8 cellular contexts compared by ENCODE assay signal in genomic region chr20:33733654-33734576, GRCh38. TPM values are rescaled to one million over a fixed set of nuclear protein-coding genes. Genes with fewer than 3 reads are reported as not detected.
DNase-seq lines count a peak whose midpoint lies in the region; ATAC-seq and TF ChIP-seq lines count a peak whose summit lies in the region.

No MANE protein-coding gene starts in this region.

- H3K36me3 Mint-ChIP-seq in endothelial cell (ENCODE audit: low read depth, unreplicated experiment) (peaks cover 11% of the 10 kb centered on the region), nephron (ENCODE audit: low read depth) (peaks cover 18% of the 10 kb centered on the region)

- H3K4me3 Mint-ChIP-seq in endothelial cell (ENCODE audit: unreplicated experiment): peak overlapping the region; percentile 19
- H3K4me3 Mint-ChIP-seq in nephron: peak overlapping the region; percentile 2 to 74 (median 2)

- in situ Hi-C loops in SK-MEL-5 (cut with HindIII; ENCODE audit: low pct_unique_long_range_greater_than_20kb, low sequenced_read_pairs): no loop called here

- H3K27ac Mint-ChIP-seq in endothelial cell (ENCODE audit: unreplicated experiment) (peak overlapping the region; percentile 17), nephron (peak overlapping the region; percentile 91 to 93 (median 93))

- H3K27me3 Mint-ChIP-seq in endothelial cell (ENCODE audit: unreplicated experiment): peaks cover 5% of the 10 kb centered on the region
- peaks cover 7% of the 10 kb centered on the region for H3K27me3 Mint-ChIP-seq in nephron (ENCODE audit: low read depth)

- H3K4me1 Mint-ChIP-seq in endothelial cell (ENCODE audit: unreplicated experiment) (peaks cover 10% of the 10 kb centered on the region), nephron (peaks cover 14% of the 10 kb centered on the region)

- intact Hi-C loops in Right ventricle myocardium inferior (cut with DNase I) (loop anchor here (5.0 to 10.0 kb wide), 3 partner anchors 78 to 279 kb away; partner anchors contain the start of gene CHMP4B), cardiac septum (cut with DNase I) (loop anchor here (2.0 kb wide), 1 partner anchor 59 kb away; the partner anchor contains the start of gene NECAB3)

- DNase-seq in Right ventricle myocardium inferior (ENCODE audit: missing footprints): peak; percentile 69
- DNase-seq in cardiac septum (ENCODE audit: low spot score): no peak
- DNase-seq in SK-MEL-5 (ENCODE audit: low read depth, low spot score): peak; percentile 11
- DNase-seq in endothelial cell (ENCODE audit: low spot score): no peak
- no peak for DNase-seq in activated gamma-delta T cell treated with Interleukin-2 at 50 U/mL for 16 hours

- ATAC-seq in Right ventricle myocardium inferior (no peak), GM21381 (IDR thresholded peaks at IDR 0.05; ENCODE audit: unreplicated experiment) (no peak), HG03565 (IDR thresholded peaks at IDR 0.05; ENCODE audit: unreplicated experiment) (no peak)

- TF ChIP-seq CTCF in endothelial cell (IDR thresholded peaks at IDR 0.05; ENCODE audit: unreplicated experiment) (no peak), nephron (IDR thresholded peaks at IDR 0.05; ENCODE audit: unreplicated experiment in 3 of 3) (no peak)

- H3K9me3 Mint-ChIP-seq in endothelial cell (ENCODE audit: unreplicated experiment) (peaks cover 6% of the 10 kb centered on the region), nephron (peaks cover 25% of the 10 kb centered on the region)

RNA-seq across cellular contexts. Expression of gene ZNF341, which starts 2.1 kb away (rescaled TPM):
- total RNA-seq in Right ventricle myocardium inferior (1.8 TPM), cardiac septum (1.3 TPM), endothelial cell (ENCODE audit: unreplicated experiment) (3.5 TPM)
- 1.6 and 1.7 TPM in 2 replicates for total RNA-seq in SK-MEL-5 (2014; rRNA removed; shearing (Covaris generic))
- polyA plus RNA-seq in SK-MEL-5 (2015; cell fraction: cytosol; rRNA removed): 3.8 and 4.4 TPM in 2 replicates
- 6.3 and 7.4 TPM in 2 replicates for polyA plus RNA-seq in SK-MEL-5 (2015; cell fraction: nucleus; rRNA removed)

RNA-seq across cellular contexts. Expression of gene PXMP4, which starts 13.8 kb away (rescaled TPM):
- total RNA-seq in Right ventricle myocardium inferior (11.4 TPM), cardiac septum (8.9 TPM), endothelial cell (ENCODE audit: unreplicated experiment) (6.0 TPM)
- 10.0 and 11.5 TPM in 2 replicates for total RNA-seq in SK-MEL-5 (2014; rRNA removed; shearing (Covaris generic))
- polyA plus RNA-seq in SK-MEL-5 (2015; cell fraction: cytosol; rRNA removed): 8.6 and 15.3 TPM in 2 replicates
- polyA plus RNA-seq in SK-MEL-5 (2015; cell fraction: nucleus; rRNA removed): 1.1 and 1.9 TPM in 2 replicates

RNA-seq across cellular contexts. Expression of gene E2F1, which starts 47.7 kb away (rescaled TPM):
- total RNA-seq in Right ventricle myocardium inferior: 2.3 TPM
- total RNA-seq in cardiac septum: 2.3 TPM
- total RNA-seq in SK-MEL-5 (2014; rRNA removed; shearing (Covaris generic)): 16.7 and 18.9 TPM in 2 replicates
- polyA plus RNA-seq in SK-MEL-5 (2015; cell fraction: cytosol; rRNA removed): 33.9 and 34.1 TPM in 2 replicates
- polyA plus RNA-seq in SK-MEL-5 (2015; cell fraction: nucleus; rRNA removed): 58.5 and 61.2 TPM in 2 replicates
- total RNA-seq in endothelial cell (ENCODE audit: unreplicated experiment): 6.7 TPM

RNA-seq across cellular contexts. Expression of gene NECAB3, which starts 59.7 kb away (rescaled TPM):
- total RNA-seq in Right ventricle myocardium inferior: 70.8 TPM
- 77.0 TPM for total RNA-seq in cardiac septum
- total RNA-seq in SK-MEL-5 (2014; rRNA removed; shearing (Covaris generic)): 63.1 and 78.9 TPM in 2 replicates
- polyA plus RNA-seq in SK-MEL-5 (2015; cell fraction: cytosol; rRNA removed): 71.2 and 79.4 TPM in 2 replicates
- polyA plus RNA-seq in SK-MEL-5 (2015; cell fraction: nucleus; rRNA removed): 327 and 354 TPM in 2 replicates
- total RNA-seq in endothelial cell (ENCODE audit: unreplicated experiment): 9.8 TPM

Comparison
In these comparisons a context has a peak if more than half of its experiments do, and no peak if none do; other contexts are left out.
1. DNase-seq: peak in Right ventricle myocardium inferior (single experiment) and SK-MEL-5 (single experiment); none in cardiac septum (single experiment), endothelial cell (single experiment) and activated gamma-delta T cell treated with Interleukin-2 at 50 U/mL for 16 hours (single experiment).